ENCODE assay signal across 11 cellular contexts in the genomic region with DNA sequence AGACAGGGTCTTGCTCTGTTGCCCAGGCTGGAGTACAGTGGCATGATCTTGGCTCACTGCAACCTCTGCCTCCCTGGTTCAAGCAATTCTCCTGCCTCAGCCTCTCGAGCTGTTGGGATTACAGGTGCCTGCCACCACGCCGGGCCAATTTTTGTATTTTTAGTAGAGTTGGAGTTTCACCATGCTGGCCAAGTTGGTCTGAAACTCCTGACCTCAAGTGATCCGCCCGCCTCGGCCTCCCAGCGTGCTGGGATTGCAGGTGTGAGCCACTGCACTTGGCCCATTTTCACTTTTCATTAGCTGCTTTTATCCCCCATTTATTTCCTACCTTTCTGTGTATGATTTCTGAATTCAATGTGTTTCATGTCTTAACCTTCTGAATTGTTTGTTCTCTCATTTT. TPM values are rescaled to one million over a fixed set of nuclear protein-coding genes. Genes with fewer than 3 reads are reported as not detected.
"Had no signal": no experiment of that assay in that cellular context is flagged by ENCODE, and none has a peak within 500 bp of the region (broad histone marks: within the 10 kb centered on the region; RNA-seq: fewer than 3 reads in every experiment).

No MANE protein-coding gene starts in this region.

RNA-seq across cellular contexts. Expression of a gene that starts 28.1 kb away (rescaled TPM):
- total RNA-seq: activated CD8-positive, alpha-beta memory T cell treated with anti-CD3 and anti-CD28 coated beads for 36 hours; aorta; breast epithelium; esophagus mucosa; gastrocnemius medialis; heart left ventricle; left ventricle myocardium superior; renal cortical epithelial cell; sigmoid colon; thoracic aorta; ureter had no signal
- polyA plus RNA-seq: aorta, heart left ventricle had no signal
